ENCODE assay signal across 8 cellular contexts in genomic region chr11:6655020-6655789, GRCh38. TPM values are rescaled to one million over a fixed set of nuclear protein-coding genes. Genes with fewer than 3 reads are reported as not detected.
DNase-seq lines count a peak whose midpoint lies in the region; ATAC-seq and TF ChIP-seq lines count a peak whose summit lies in the region.

No MANE protein-coding gene starts in this region.

- no peaks in the 10 kb centered on the region for H3K9me3 ChIP-seq in mesodermal cell (ENCODE audit: control insufficient read depth, low read length)
- H3K9me3 ChIP-seq in thyroid gland: no peaks in the 10 kb centered on the region

- WGBS in mesodermal cell (ENCODE audit: insufficient coverage in 2 of 2), 2 experiments: 5 to 6% methylated on average over 14 to 43 of the region's 84 CpGs
- 12 to 15% methylated on average over 8 to 10 of the region's 84 CpGs for WGBS in thyroid gland, 2 donors

- peak overlapping the region; percentile 40 for H3K4me3 ChIP-seq in choroid plexus epithelial cell (ENCODE audit: low read depth, low read length)
- H3K4me3 ChIP-seq in mesodermal cell (ENCODE audit: extremely low read depth, insufficient read depth, low read length, poor library complexity, severe bottlenecking): peak overlapping the region; percentile 54
- peak overlapping the region in 1 of 3 donors; percentile 31 for H3K4me3 ChIP-seq in thyroid gland (replicated peaks in 1 of 3)

- ATAC-seq in GM18502 (IDR thresholded peaks at IDR 0.05; ENCODE audit: poor library complexity, unreplicated experiment) (no peak), HG03432 (IDR thresholded peaks at IDR 0.05; ENCODE audit: unreplicated experiment) (no peak), HG03045 (IDR thresholded peaks at IDR 0.05; ENCODE audit: unreplicated experiment) (no peak)

- no peak for TF ChIP-seq POLR2A in thyroid gland (IDR thresholded peaks at IDR 0.05)

- H3K36me3 ChIP-seq in mesodermal cell (ENCODE audit: control insufficient read depth, insufficient read depth, low read length) (peaks cover 9% of the 10 kb centered on the region), thyroid gland (no peaks in the 10 kb centered on the region)

- DNase-seq in stimulated activated CD4-positive, alpha-beta T cell treated with anti-CD3 and anti-CD28 coated beads, Interleukin-15, amount 100 ng/mL, for 24 hours: peak; percentile 43
- no peak for DNase-seq in stimulated activated CD4-positive, alpha-beta T cell treated with anti-CD3 and anti-CD28 coated beads, Interleukin-12 subunit alpha, Interleukin-12 subunit beta, amount 100 ng/mL, for 4 hours
- DNase-seq in choroid plexus epithelial cell (ENCODE audit: low read depth): no peak
- DNase-seq in thyroid gland: peak; percentile 18 to 19

- no peak for TF ChIP-seq CTCF in choroid plexus epithelial cell (conservative IDR thresholded peaks at IDR 0.05; ENCODE audit: low read depth, low read length)
- TF ChIP-seq CTCF in thyroid gland (IDR thresholded peaks at IDR 0.05): no peak

- H3K4me1 ChIP-seq in mesodermal cell (ENCODE audit: control insufficient read depth, insufficient read depth, low read length, poor library complexity, severe bottlenecking) (peaks cover 25% of the 10 kb centered on the region), thyroid gland (no peaks in the 10 kb centered on the region)

- H3K27ac ChIP-seq in mesodermal cell (ENCODE audit: low read depth, low read length, severe bottlenecking) (no peak overlapping the region), thyroid gland (peak overlapping the region in 1 of 3 donors; percentile 30)

- no peaks in the 10 kb centered on the region for H3K27me3 ChIP-seq in thyroid gland

- intact Hi-C loops in thyroid gland (cut with DNase I): no loop called here

RNA-seq across cellular contexts. Expression of gene DCHS1, which starts 0.4 kb away (rescaled TPM):
- polyA plus RNA-seq in mesodermal cell (2013, experiment 1 of 2): 61.7 TPM
- 45.3 TPM for polyA plus RNA-seq in mesodermal cell (2013, experiment 2 of 2)
- 10 to 100 TPM in 1 of 4 donors, 1 to 10 TPM in 3; 5.6 to 14.4 (median 9.6) TPM for total RNA-seq in thyroid gland

RNA-seq across cellular contexts. Expression of gene MRPL17, which starts 27.9 kb away (rescaled TPM):
- 58.0 TPM for polyA plus RNA-seq in mesodermal cell (2013, experiment 1 of 2)
- 48.8 TPM for polyA plus RNA-seq in mesodermal cell (2013, experiment 2 of 2)
- total RNA-seq in thyroid gland: 100 to 1,000 TPM in 2 of 4 donors, 10 to 100 TPM in 2; 37.8 to 579 (median 144) TPM

RNA-seq across cellular contexts. Expression of gene TPP1, which starts 36.0 kb away (rescaled TPM):
- 66.1 TPM for polyA plus RNA-seq in mesodermal cell (2013, experiment 1 of 2)
- 56.8 TPM for polyA plus RNA-seq in mesodermal cell (2013, experiment 2 of 2)
- 10 to 100 TPM; 51.3 to 97.3 (median 69.1) TPM for total RNA-seq in thyroid gland

RNA-seq across cellular contexts. Expression of gene TAF10, which starts 43.2 kb away (rescaled TPM):
- polyA plus RNA-seq in mesodermal cell (2013, experiment 1 of 2): 229 TPM
- polyA plus RNA-seq in mesodermal cell (2013, experiment 2 of 2): 198 TPM
- 100 to 1,000 TPM in 3 of 4 donors, 10 to 100 TPM in 1; 96.6 to 113 (median 108) TPM for total RNA-seq in thyroid gland

RNA-seq across cellular contexts. Expression of gene ILK, which starts 51.6 kb away (rescaled TPM):
- polyA plus RNA-seq in mesodermal cell (2013, experiment 1 of 2): 226 TPM
- 200 TPM for polyA plus RNA-seq in mesodermal cell (2013, experiment 2 of 2)
- total RNA-seq in thyroid gland: 100 to 1,000 TPM; 101 to 144 (median 121) TPM

Comparison
In these comparisons a context has a peak if more than half of its experiments do, and no peak if none do; other contexts are left out.
1. DNase-seq: peak in stimulated activated CD4-positive, alpha-beta T cell treated with anti-CD3 and anti-CD28 coated beads, Interleukin-15, amount 100 ng/mL, for 24 hours (single experiment) and thyroid gland (2 of 2); none in stimulated activated CD4-positive, alpha-beta T cell treated with anti-CD3 and anti-CD28 coated beads, Interleukin-12 subunit alpha, Interleukin-12 subunit beta, amount 100 ng/mL, for 4 hours (single experiment) and choroid plexus epithelial cell (single experiment).